ENCODE assay signal across 1 cellular context in genomic region chr17:46407155-46407554, GRCh38. TPM values are rescaled to one million over a fixed set of nuclear protein-coding genes. Genes with fewer than 3 reads are reported as not detected.
"Had no signal": no experiment of that assay in that cellular context is flagged by ENCODE, and none has a peak within 500 bp of the region (broad histone marks: within the 10 kb centered on the region; RNA-seq: fewer than 3 reads in every experiment).

No MANE protein-coding gene starts in this region.

RNA-seq across cellular contexts. Expression of gene ARL17B, which starts 45.6 kb away (rescaled TPM):
- total RNA-seq: ascending aorta had no signal
